ENCODE assay signal across 8 cellular contexts in the genomic region with DNA sequence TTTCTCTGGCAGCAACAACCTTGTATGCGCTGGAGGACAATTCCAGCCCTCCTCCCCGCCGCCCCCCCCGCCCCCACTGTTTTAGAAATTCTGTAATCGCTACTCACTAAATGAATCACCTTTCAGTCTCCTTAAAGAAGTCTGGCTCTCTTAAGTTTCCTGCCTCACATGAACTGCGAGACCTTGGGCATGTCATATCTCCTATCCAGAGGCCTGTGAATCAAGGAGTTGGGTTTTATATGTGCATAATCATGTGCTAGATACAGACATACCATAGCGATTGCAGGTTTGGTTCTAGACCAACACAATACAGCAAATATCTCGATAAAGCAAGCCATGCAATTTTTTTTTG. TPM values are rescaled to one million over a fixed set of nuclear protein-coding genes. Genes with fewer than 3 reads are reported as not detected.
A peak's percentile ranks its signal among the peaks of the same experiment; 100 is the strongest.
DNase-seq lines count a peak whose midpoint lies in the region; ATAC-seq and TF ChIP-seq lines count a peak whose summit lies in the region.

No MANE protein-coding gene starts in this region.

- no peaks in the 10 kb centered on the region for H3K36me3 Mint-ChIP-seq in glutamatergic neuron (ENCODE audit: unreplicated experiment)

- intact Hi-C loops in lower leg skin (cut with DNase I; ENCODE audit: low total_unique reads), result no loop called here

- H3K27me3 Mint-ChIP-seq in glutamatergic neuron (ENCODE audit: unreplicated experiment), result no peaks in the 10 kb centered on the region

- no peaks in the 10 kb centered on the region for H3K9me3 Mint-ChIP-seq in glutamatergic neuron (ENCODE audit: unreplicated experiment)

- DNase-seq in HFF-Myc (ENCODE audit: extremely low read depth, low read depth), result no peak
- no peak for DNase-seq in RWPE2 (ENCODE audit: low spot score)
- no peak for DNase-seq in glutamatergic neuron
- no peak for DNase-seq in stimulated activated naive CD8-positive, alpha-beta T cell treated with anti-CD3 and anti-CD28 coated beads, Interleukin-15, Interleukin-2, amounts not matched to agents 100 U/mL and 50 U/mL, for 24 hours
- no peak for DNase-seq in NCI-H2029 (lab: John Stamatoyannopoulos, UW)
- no peak for DNase-seq in CD1c-positive myeloid dendritic cell (ENCODE audit: extremely low spot score)
- no peak for DNase-seq in lower leg skin (ENCODE audit: low spot score in 2 of 2)

- peak overlapping the region; percentile 91; the same call in 1 of the 2 replicates for H3K9ac ChIP-seq in ES-I3 (ENCODE audit: low read depth, low read length)

- peaks cover 11% of the 10 kb centered on the region; the same call in 1 of the 2 replicates for H3K4me1 ChIP-seq in ES-I3 (ENCODE audit: insufficient read depth, low read length)
- peaks cover 7% of the 10 kb centered on the region for H3K4me1 ChIP-seq in RWPE2 (ENCODE audit: insufficient read depth, poor library complexity, severe bottlenecking)

- H3K4me1 Mint-ChIP-seq in glutamatergic neuron (ENCODE audit: low read depth, unreplicated experiment), result peaks cover 4% of the 10 kb centered on the region

- H3K9me3 ChIP-seq in ES-I3 (ENCODE audit: control insufficient read depth, insufficient read depth, low read length), result no peaks in the 10 kb centered on the region
- H3K9me3 ChIP-seq in RWPE2 (ENCODE audit: severe bottlenecking), result no peaks in the 10 kb centered on the region

- no peak; the same call in 2 of the 3 replicates for ATAC-seq in RWPE2 (ENCODE audit: low read depth)
- peak; percentile 33 for ATAC-seq in stimulated activated naive CD8-positive, alpha-beta T cell treated with anti-CD3 and anti-CD28 coated beads, Interleukin-15, Interleukin-2, amounts not matched to agents 100 U/mL and 50 U/mL, for 24 hours

- WGBS in lower leg skin, 2 donors, result 29 to 36% methylated on average over 7 of the region's 8 CpGs

- H3K36me3 ChIP-seq in ES-I3 (ENCODE audit: insufficient read depth, low read length), result peaks cover 4% of the 10 kb centered on the region; the same call in 1 of the 2 replicates
- peaks cover 35% of the 10 kb centered on the region for H3K36me3 ChIP-seq in RWPE2 (ENCODE audit: low read depth)

- no peak overlapping the region for H3K27ac Mint-ChIP-seq in glutamatergic neuron (ENCODE audit: unreplicated experiment)

- peak overlapping the region; percentile 64 for H3K27ac ChIP-seq in RWPE2 (ENCODE audit: poor library complexity, severe bottlenecking)

- TF ChIP-seq POLR2A in lower leg skin (IDR thresholded peaks at IDR 0.05), result no peak

- no peak for TF ChIP-seq CTCF in HFF-Myc (IDR thresholded peaks at IDR 0.05; ENCODE audit: low read depth, low read length, missing control alignments)
- no peak for TF ChIP-seq CTCF in RWPE2 (IDR thresholded peaks at IDR 0.05; ENCODE audit: poor library complexity, severe bottlenecking)
- no peak for TF ChIP-seq CTCF in glutamatergic neuron (IDR thresholded peaks at IDR 0.05; ENCODE audit: partially characterized antibody, unreplicated experiment)
- TF ChIP-seq CTCF in lower leg skin (IDR thresholded peaks at IDR 0.05), result no peak

- H3K4me3 Mint-ChIP-seq in glutamatergic neuron (ENCODE audit: unreplicated experiment), result peak overlapping the region; percentile 56

- peak overlapping the region; percentile 67 for H3K4me3 ChIP-seq in HFF-Myc (replicated peaks; ENCODE audit: low read depth, low read length)
- H3K4me3 ChIP-seq in RWPE2 (ENCODE audit: severe bottlenecking), result no peak overlapping the region
- H3K4me3 ChIP-seq in lower leg skin (ENCODE audit: low read depth, poor library complexity, severe bottlenecking), result no peak overlapping the region

- no peaks in the 10 kb centered on the region for H3K27me3 ChIP-seq in RWPE2 (ENCODE audit: insufficient read depth, poor library complexity, severe bottlenecking)

RNA-seq across cellular contexts. Expression of a gene that starts 0.3 kb away (rescaled TPM):
- total RNA-seq in glutamatergic neuron (ENCODE audit: unreplicated experiment), result 22.2 TPM
- 10 to 100 TPM in 3 of 4 donors, 1 to 10 TPM in 1; 9.2 to 12.3 (median 11.1) TPM for total RNA-seq in lower leg skin
